Comparison of ENCODE assay signal across 15 cellular contexts in genomic region chrX:24282381-24283121, GRCh38. TPM values are rescaled to one million over a fixed set of nuclear protein-coding genes. Genes with fewer than 3 reads are reported as not detected.
DNase-seq lines count a peak whose midpoint lies in the region; TF ChIP-seq lines count a peak whose summit lies in the region.
"Had no signal": no experiment of that assay in that cellular context is flagged by ENCODE, and none has a peak within 500 bp of the region (broad histone marks: within the 10 kb centered on the region; RNA-seq: fewer than 3 reads in every experiment).

No MANE protein-coding gene starts in this region.

- H3K4me2 ChIP-seq in Loucy (ENCODE audit: low read depth, low read length, poor library complexity, severe bottlenecking) (peak overlapping the region; percentile 72), fibroblast of lung (ENCODE audit: extremely low read depth, insufficient read depth, low read length) (no peak overlapping the region)

- H3K79me2 ChIP-seq in Loucy (ENCODE audit: insufficient read depth, low read length) (no peaks in the 10 kb centered on the region), fibroblast of lung (ENCODE audit: control insufficient read depth, insufficient read depth, low read length) (no peaks in the 10 kb centered on the region)

- H3K9ac ChIP-seq in Loucy (ENCODE audit: low read depth, low read length, poor library complexity, severe bottlenecking) (peak overlapping the region; percentile 45), fibroblast of lung (ENCODE audit: insufficient read depth, low read length) (no peak overlapping the region), rectal smooth muscle tissue (ENCODE audit: low read length) (no peak overlapping the region)

- H3K9me3 ChIP-seq in Loucy (ENCODE audit: insufficient read depth, low read depth, low read length), result no peaks in the 10 kb centered on the region
- no peaks in the 10 kb centered on the region for H3K9me3 ChIP-seq in fibroblast of lung (ENCODE audit: control insufficient read depth, insufficient read depth, low read depth, low read length)
- H3K9me3 ChIP-seq: upper lobe of right lung had no signal

- no peaks in the 10 kb centered on the region for H3K9me2 ChIP-seq in Loucy (replicated peaks; ENCODE audit: low read depth, low read length)

- H3K27ac ChIP-seq in fibroblast of lung (ENCODE audit: insufficient read depth, low read length) (no peak overlapping the region), rectal smooth muscle tissue (ENCODE audit: low read depth, low read length) (peak overlapping the region; percentile 85)
- H3K27ac ChIP-seq: upper lobe of right lung had no signal

- TF ChIP-seq CTCF in Loucy (conservative IDR thresholded peaks at IDR 0.05; ENCODE audit: low read length) (no peak), fibroblast of lung (conservative IDR thresholded peaks at IDR 0.05 in 1 of 2, IDR thresholded peaks at IDR 0.05 in 1 of 2; ENCODE audit: low read depth in 1 of 2, low read length in 2 of 2) (no peak)

- H3K4me3 ChIP-seq in Loucy (ENCODE audit: low read length, poor library complexity, severe bottlenecking) (peak overlapping the region; percentile 68), fibroblast of lung (replicated peaks in 1 of 4; ENCODE audit: control extremely low read depth in 1 of 4, insufficient read depth in 1 of 4, low read depth in 3 of 4, low read length in 4 of 4) (no peak overlapping the region), rectal smooth muscle tissue (ENCODE audit: low read length) (no peak overlapping the region)
- H3K4me3 ChIP-seq: upper lobe of right lung had no signal

- H3K27me3 ChIP-seq in Loucy (ENCODE audit: insufficient read depth, low read length, poor library complexity, severe bottlenecking), result no peaks in the 10 kb centered on the region
- no peaks in the 10 kb centered on the region for H3K27me3 ChIP-seq in fibroblast of lung (ENCODE audit: control insufficient read depth, insufficient read depth, low read length)
- H3K27me3 ChIP-seq in rectal smooth muscle tissue (ENCODE audit: control insufficient read depth, insufficient read depth, low read length), result peaks cover 5% of the 10 kb centered on the region
- H3K27me3 ChIP-seq: upper lobe of right lung had no signal

- H3K36me3 ChIP-seq in Loucy (ENCODE audit: insufficient read depth, low read length) (no peaks in the 10 kb centered on the region), fibroblast of lung (ENCODE audit: control insufficient read depth, insufficient read depth, low read length) (no peaks in the 10 kb centered on the region), rectal smooth muscle tissue (ENCODE audit: control insufficient read depth, insufficient read depth, low read length) (no peaks in the 10 kb centered on the region)
- H3K36me3 ChIP-seq: upper lobe of right lung had no signal

- DNase-seq in GM03348 (ENCODE audit: low spot score), result peak; percentile 19
- DNase-seq in fibroblast of lung (ENCODE audit: low read depth in 2 of 2), result peak; percentile 19 to 51
- no peak for DNase-seq in amniotic stem cell (lab: John Stamatoyannopoulos, UW)
- DNase-seq in activated gamma-delta T cell treated with Interleukin-2 at 50 U/mL for 16 hours, result no peak
- DNase-seq in activated CD8-positive, alpha-beta memory T cell treated with anti-CD3 and anti-CD28 coated beads for 24 hours, result no peak
- no peak for DNase-seq in A172 (ENCODE audit: low spot score)
- DNase-seq: DMS153, natural killer cell, NCI-H510A, upper lobe of right lung had no signal

- H3K4me1 ChIP-seq in Loucy (ENCODE audit: insufficient read depth, low read length, poor library complexity, severe bottlenecking) (peaks cover 20% of the 10 kb centered on the region), fibroblast of lung (ENCODE audit: control insufficient read depth, extremely low read depth, insufficient read depth, low read length) (no peaks in the 10 kb centered on the region), rectal smooth muscle tissue (ENCODE audit: control insufficient read depth, insufficient read depth, low read length) (peaks cover 2% of the 10 kb centered on the region)
- H3K4me1 ChIP-seq: upper lobe of right lung had no signal

- no peaks in the 10 kb centered on the region for H4K20me1 ChIP-seq in Loucy (ENCODE audit: insufficient read depth, low read length, poor library complexity, severe bottlenecking)
- H4K20me1 ChIP-seq in fibroblast of lung (ENCODE audit: control insufficient read depth, extremely low read depth, insufficient read depth, low read length), result no peaks in the 10 kb centered on the region

- no peaks in the 10 kb centered on the region for H3F3A ChIP-seq in Loucy (ENCODE audit: low read depth)

- H2AFZ ChIP-seq in Loucy (ENCODE audit: low read length) (no peak overlapping the region), fibroblast of lung (ENCODE audit: low read length) (no peak overlapping the region)

RNA-seq across cellular contexts. Expression of gene SUPT20HL2, which starts 31.3 kb away (rescaled TPM):
- not detected in 2 replicates for total RNA-seq in fibroblast of lung
- polyA plus RNA-seq in fibroblast of lung, result not detected in 2 replicates
- polyA plus RNA-seq in fibroblast of lung (2012), result not detected in 2 replicates
- not detected in 2 replicates for polyA minus RNA-seq in fibroblast of lung (ENCODE audit: low replicate concordance)
- not detected in 2 replicates for total RNA-seq in A172 (2014; rRNA removed; shearing (Covaris generic))
- total RNA-seq: glomerular endothelial cell; HT1080; natural killer cell; T-helper 1 cell treated with Interleukin-12 subunit alpha and Interleukin-12 subunit beta and Interleukin-4 antibody, amounts not matched to agents 30 ng/mL and 1 ng/mL, for 36 hours; upper lobe of right lung had no signal

Comparison
In these comparisons a context has a peak if more than half of its experiments do, and no peak if none do; other contexts are left out.
1. DNase-seq: peak in GM03348 (single experiment) and fibroblast of lung (2 of 2); none in amniotic stem cell (single experiment), activated gamma-delta T cell treated with Interleukin-2 at 50 U/mL for 16 hours (single experiment), activated CD8-positive, alpha-beta memory T cell treated with anti-CD3 and anti-CD28 coated beads for 24 hours (single experiment) and A172 (single experiment).